ENCODE assay signal across 8 cellular contexts in genomic region chr22:45645526-45646414, GRCh38. TPM values are rescaled to one million over a fixed set of nuclear protein-coding genes. Genes with fewer than 3 reads are reported as not detected.
DNase-seq lines count a peak whose midpoint lies in the region; ATAC-seq and TF ChIP-seq lines count a peak whose summit lies in the region.

No MANE protein-coding gene starts in this region.

- H3K79me2 ChIP-seq in PC-9 (ENCODE audit: low read depth), result no peaks in the 10 kb centered on the region

- peak overlapping the region; percentile 56 for H3K4me2 ChIP-seq in PC-9

- peaks cover 4% of the 10 kb centered on the region for H3K4me1 ChIP-seq in CD8-positive, alpha-beta T cell (ENCODE audit: insufficient read depth, low read length)
- H3K4me1 ChIP-seq in PC-9 (replicated peaks; ENCODE audit: insufficient read depth), result peaks cover 33% of the 10 kb centered on the region

- H3K27ac Mint-ChIP-seq in CD8-positive, alpha-beta T cell, result no peak overlapping the region
- H3K27ac Mint-ChIP-seq in activated T-cell treated with anti-CD3 and anti-CD28 coated beads, Interleukin-2, amount 50 U/mL, for 24 hours, result no peak overlapping the region
- peak overlapping the region in 1 of 2 donors; percentile 54 for H3K27ac Mint-ChIP-seq in natural killer cell

- H3K27me3 Mint-ChIP-seq in CD8-positive, alpha-beta T cell (ENCODE audit: low read depth), result peaks cover 39% of the 10 kb centered on the region
- peaks cover 64% of the 10 kb centered on the region for H3K27me3 Mint-ChIP-seq in activated T-cell treated with anti-CD3 and anti-CD28 coated beads, Interleukin-2, amount 50 U/mL, for 24 hours
- peaks cover 26 to 27% of the 10 kb centered on the region in 2 donors for H3K27me3 Mint-ChIP-seq in natural killer cell (ENCODE audit: low read depth in 2 of 2)

- no peaks in the 10 kb centered on the region for H3K36me3 ChIP-seq in CD8-positive, alpha-beta T cell (ENCODE audit: insufficient read depth, low read length)
- H3K36me3 ChIP-seq in PC-9 (ENCODE audit: low read depth), result no peaks in the 10 kb centered on the region

- H4K20me1 ChIP-seq in PC-9 (ENCODE audit: insufficient read depth), result no peaks in the 10 kb centered on the region

- peak; percentile 96 for ATAC-seq in CD8-positive, alpha-beta T cell
- ATAC-seq in HG02840 (IDR thresholded peaks at IDR 0.05; ENCODE audit: low FRiP score, unreplicated experiment), result peak; percentile 68
- peak; percentile 88 to 93 (median 93) for ATAC-seq in natural killer cell
- ATAC-seq in GM21619 (IDR thresholded peaks at IDR 0.05; ENCODE audit: unreplicated experiment), result no peak

- peaks cover 9% of the 10 kb centered on the region for H3K4me1 Mint-ChIP-seq in CD8-positive, alpha-beta T cell (ENCODE audit: low read depth)
- peaks cover 9% of the 10 kb centered on the region for H3K4me1 Mint-ChIP-seq in activated T-cell treated with anti-CD3 and anti-CD28 coated beads, Interleukin-2, amount 50 U/mL, for 24 hours (ENCODE audit: low read depth)
- peaks cover 9 to 20% of the 10 kb centered on the region in 2 donors for H3K4me1 Mint-ChIP-seq in natural killer cell

- no peaks in the 10 kb centered on the region for H3K9me2 ChIP-seq in PC-9 (ENCODE audit: insufficient read depth)

- peak overlapping the region; percentile 74 for H2AFZ ChIP-seq in PC-9

- H3K27me3 ChIP-seq in CD8-positive, alpha-beta T cell (ENCODE audit: insufficient read depth, low read length), result peaks cover 3% of the 10 kb centered on the region
- no peaks in the 10 kb centered on the region for H3K27me3 ChIP-seq in PC-9 (ENCODE audit: insufficient read depth, low read depth)

- H3K9me3 Mint-ChIP-seq in CD8-positive, alpha-beta T cell, result no peaks in the 10 kb centered on the region
- no peaks in the 10 kb centered on the region for H3K9me3 Mint-ChIP-seq in activated T-cell treated with anti-CD3 and anti-CD28 coated beads, Interleukin-2, amount 50 U/mL, for 24 hours
- no peaks in the 10 kb centered on the region for H3K9me3 Mint-ChIP-seq in natural killer cell

- peaks cover 9% of the 10 kb centered on the region; the same call in 1 of the 2 replicates for H3F3A ChIP-seq in PC-9 (ENCODE audit: insufficient read depth, low read depth)

- H3K4me3 ChIP-seq in CD8-positive, alpha-beta T cell (ENCODE audit: low read depth, low read length), result no peak overlapping the region
- no peak overlapping the region for H3K4me3 ChIP-seq in PC-9

- POLR2A ChIA-PET in CD8-positive, alpha-beta T cell (lab: Charles Lee), result no interaction called here
- POLR2A ChIA-PET in PC-9 (lab: Charles Lee; ENCODE audit: unreplicated experiment), result no interaction called here

- no peaks in the 10 kb centered on the region for H3K9me3 ChIP-seq in CD8-positive, alpha-beta T cell (ENCODE audit: low read length)
- H3K9me3 ChIP-seq in PC-9 (ENCODE audit: insufficient read depth, low read depth), result no peaks in the 10 kb centered on the region

- peak overlapping the region; percentile 61 for H3K4me3 Mint-ChIP-seq in CD8-positive, alpha-beta T cell
- peak overlapping the region; percentile 27 for H3K4me3 Mint-ChIP-seq in activated T-cell treated with anti-CD3 and anti-CD28 coated beads, Interleukin-2, amount 50 U/mL, for 24 hours
- peak overlapping the region; percentile 38 for H3K4me3 Mint-ChIP-seq in natural killer cell

- peak; percentile 94 for TF ChIP-seq CTCF in CD8-positive, alpha-beta T cell (IDR thresholded peaks at IDR 0.05)
- TF ChIP-seq CTCF in PC-9 (conservative IDR thresholded peaks at IDR 0.05) (peak; percentile 88), natural killer cell (IDR thresholded peaks at IDR 0.05) (peak; percentile 81)

- intact Hi-C loops in CD8-positive, alpha-beta T cell (cut with DNase I, micrococcal nuclease), result loop anchor here (1.0 to 10.0 kb wide), 4 partner anchors 189 to 472 kb away; no protein-coding TSS in a partner anchor
- intact Hi-C loops in PC-9 (cut with micrococcal nuclease; ENCODE audit: unreplicated experiment), result loop anchor here (1.0 to 10.0 kb wide), 6 partner anchors 67 to 469 kb away; no protein-coding TSS in a partner anchor
- intact Hi-C loops in natural killer cell (cut with micrococcal nuclease), result no loop called here

- H3K36me3 Mint-ChIP-seq in CD8-positive, alpha-beta T cell, result no peaks in the 10 kb centered on the region
- H3K36me3 Mint-ChIP-seq in activated T-cell treated with anti-CD3 and anti-CD28 coated beads, Interleukin-2, amount 50 U/mL, for 24 hours (ENCODE audit: low read depth), result no peaks in the 10 kb centered on the region
- no peaks in the 10 kb centered on the region for H3K36me3 Mint-ChIP-seq in natural killer cell

- no TSS peak for BruUV-seq in PC-9 (replicated peaks; lab: Mats Ljungman, UMichigan)

- peak; percentile 66 to 90 (median 75) for DNase-seq in CD8-positive, alpha-beta T cell
- DNase-seq in PC-9 (peak; percentile 37 to 85), fibroblast of gingiva (ENCODE audit: low read depth) (peak; percentile 26), natural killer cell (peak; percentile 79)
- peak; percentile 91 for DNase-seq in activated T-cell treated with anti-CD3 and anti-CD28 coated beads, Interleukin-2, amount 50 U/mL, for 24 hours
- peak; percentile 65 for DNase-seq in stimulated activated naive CD4-positive, alpha-beta T cell treated with Interleukin-2 at 50 U/mL for 16 hours (lab: John Stamatoyannopoulos, UW)

- no peak overlapping the region for H3K27ac ChIP-seq in CD8-positive, alpha-beta T cell (ENCODE audit: low read depth, low read length)
- H3K27ac ChIP-seq in PC-9, result no peak overlapping the region

- CTCF ChIA-PET in CD8-positive, alpha-beta T cell (lab: Charles Lee), result interaction anchor here (0.5 to 2.4 kb wide), 23 partner anchors 9 to 471 kb away, joined by 3 to 14 read pairs (median 3); no protein-coding TSS in a partner anchor
- CTCF ChIA-PET in PC-9 (lab: Charles Lee), result interaction anchor here (0.9 kb wide), 1 partner anchor 82 kb away, joined by 3 read pairs; no protein-coding TSS in a partner anchor

RNA-seq across cellular contexts. Expression of gene ATXN10, which starts 25.9 kb away (rescaled TPM):
- total RNA-seq in CD8-positive, alpha-beta T cell, result 10 to 100 TPM; 35.4 to 37.7 TPM
- 275 and 303 TPM in 2 replicates for total RNA-seq in PC-9 (2021)
- total RNA-seq in natural killer cell, result 10 to 100 TPM; 79.3 to 90.5 (median 88.8) TPM

Comparison
In these comparisons a context has a peak if more than half of its experiments do, and no peak if none do; other contexts are left out.
1. DNase-seq: peak in every context shown above with its lines; median percentile 91 in activated T-cell treated with anti-CD3 and anti-CD28 coated beads, Interleukin-2, amount 50 U/mL, for 24 hours; 79 in natural killer cell; 75 in CD8-positive, alpha-beta T cell; 65 in stimulated activated naive CD4-positive, alpha-beta T cell treated with Interleukin-2 at 50 U/mL for 16 hours; 61 in PC-9; 26 in fibroblast of gingiva.